26 cellular contexts compared by ENCODE assay signal in genomic region chr10:127979566-127979965, GRCh38.
"Had no signal": no experiment of that assay in that cellular context is flagged by ENCODE, and none has a peak within 500 bp of the region (broad histone marks: within the 10 kb centered on the region; RNA-seq: fewer than 3 reads in every experiment).

No MANE protein-coding gene starts in this region.

- H3K4me3 Mint-ChIP-seq: activated CD4-positive, alpha-beta memory T cell treated with anti-CD3 and anti-CD28 coated beads for 36 hours; activated T-cell treated with anti-CD3 and anti-CD28 coated beads, Interleukin-2, amount 50 U/mL, for 72 hours; mesothelial cell of epicardium; neural progenitor cell; T-helper 17 cell had no signal

- ATAC-seq: activated CD4-positive, CD25-positive, alpha-beta regulatory T cell treated with anti-CD3 and anti-CD28 coated beads, Interleukin-2, amount 50 U/mL, for 24 hours; activated naive CD4-positive, alpha-beta T cell treated with anti-CD3 and anti-CD28 coated beads, Interleukin-2, amount 50 U/mL, for 72 hours; activated T-cell treated with anti-CD3 and anti-CD28 coated beads, Interleukin-2, amount 50 U/mL, for 72 hours; body of pancreas; gastrocnemius medialis; left cardiac atrium; naive thymus-derived CD4-positive, alpha-beta T cell; right cardiac atrium; stimulated activated naive CD8-positive, alpha-beta T cell treated with anti-CD3 and anti-CD28 coated beads, Interleukin-15, Interleukin-2, amounts not matched to agents 100 U/mL and 50 U/mL, for 24 hours; T-helper 17 cell had no signal

- H3K36me3 ChIP-seq: gastrocnemius medialis, neural progenitor cell, thoracic aorta, vagina, WERI-Rb-1 had no signal

- DNase-seq: activated CD4-positive, alpha-beta memory T cell treated with anti-CD3 and anti-CD28 coated beads for 36 hours; activated CD4-positive, alpha-beta T cell treated with anti-CD3 and anti-CD28 coated beads for 48 hours; activated naive CD4-positive, alpha-beta T cell; activated T-cell treated with anti-CD3 and anti-CD28 coated beads for 4 hours; activated T-cell treated with anti-CD3 and anti-CD28 coated beads, Interleukin-2, amount 50 U/mL, for 72 hours; effector CD8-positive, alpha-beta T cell; erythroblast; gastrocnemius medialis; glutamatergic neuron; left cardiac atrium; mammary epithelial cell; naive thymus-derived CD4-positive, alpha-beta T cell; right cardiac atrium; stimulated activated CD4-positive, alpha-beta T cell treated with anti-CD3 and anti-CD28 coated beads, Interleukin-2, amount 100 ng/mL, for 48 hours; stimulated activated naive CD8-positive, alpha-beta T cell treated with anti-CD3 and anti-CD28 coated beads, Interleukin-15, Interleukin-2, amounts not matched to agents 100 U/mL and 50 U/mL, for 24 hours; T-helper 17 cell; T1000; trophoblast cell; WERI-Rb-1 had no signal

- H3K4me1 ChIP-seq: body of pancreas, neural progenitor cell had no signal

- H3K36me3 Mint-ChIP-seq: activated CD4-positive, alpha-beta memory T cell treated with anti-CD3 and anti-CD28 coated beads for 36 hours; neural progenitor cell had no signal

- H3K27ac Mint-ChIP-seq: activated CD4-positive, alpha-beta memory T cell treated with anti-CD3 and anti-CD28 coated beads for 36 hours; activated naive CD4-positive, alpha-beta T cell treated with anti-CD3 and anti-CD28 coated beads, Interleukin-2, amount 50 U/mL, for 72 hours; activated T-cell treated with anti-CD3 and anti-CD28 coated beads, Interleukin-2, amount 50 U/mL, for 72 hours; mesothelial cell of epicardium; naive thymus-derived CD4-positive, alpha-beta T cell; neural progenitor cell; T-helper 17 cell had no signal

- H3K9me3 ChIP-seq: body of pancreas, gastrocnemius medialis, thoracic aorta, vagina had no signal

- H3K4me3 ChIP-seq: body of pancreas, gastrocnemius medialis, neural progenitor cell, thoracic aorta, vagina had no signal

- H3K27me3 ChIP-seq: body of pancreas, vagina had no signal

- H3K27ac ChIP-seq: body of pancreas, neural progenitor cell, thoracic aorta, vagina, WERI-Rb-1 had no signal
